Comparison of ENCODE assay signal across 1 cellular context in genomic region chr1:32817159-32817814, GRCh38.
TF ChIP-seq lines count a peak whose summit lies in the region.

Gene S100PBP, plus strand, starts transcription at chr1:32817653. Its CDS starts 8,447 bp downstream, at chr1:32826100.
Gene YARS1, minus strand, starts transcription at chr1:32817358. Its CDS starts 114 bp downstream, at chr1:32817244.

TF ChIP-seq in K562, 482 proteins besides CTCF, POLR2A, EP300 and RAD21 (continued from another document and continues in another):
- TF ChIP-seq CHD7 (IDR thresholded peaks at IDR 0.05; ENCODE audit: low read depth, low read length) (peak; percentile 64), SP1 (CRISPR knock-in tag; IDR thresholded peaks at IDR 0.05) (peak; percentile 99), SAFB2 (IDR thresholded peaks at IDR 0.05; ENCODE audit: borderline replicate concordance, low read depth, low read length, severe bottlenecking) (no peak), TARDBP (IDR thresholded peaks at IDR 0.05) (peak; percentile 78; the same call in 1 of the 2 replicates), ZNF511 (CRISPR knock-in tag; IDR thresholded peaks at IDR 0.05) (peak; percentile 95), CC2D1A (IDR thresholded peaks at IDR 0.05) (peak; percentile 24; the same call in 1 of the 2 replicates), SRSF3 (IDR thresholded peaks at IDR 0.05; ENCODE audit: insufficient read depth, low read length) (peak; percentile 88), ELK3 (CRISPR knock-in tag; IDR thresholded peaks at IDR 0.05) (no peak), WHSC1 (IDR thresholded peaks at IDR 0.05; ENCODE audit: low read length) (no peak), ERF (CRISPR knock-in tag; IDR thresholded peaks at IDR 0.05) (peak; percentile 82), RB1 (IDR thresholded peaks at IDR 0.05; ENCODE audit: low read depth) (peak; percentile 98), HDAC6 (IDR thresholded peaks at IDR 0.05; ENCODE audit: low read depth, low read length) (no peak), PURB (CRISPR knock-in tag; IDR thresholded peaks at IDR 0.05; ENCODE audit: low read depth) (no peak), HNRNPK (IDR thresholded peaks at IDR 0.05; ENCODE audit: low read depth, low read length, poor library complexity, severe bottlenecking) (peak; percentile 86), ZNF217 (CRISPR knock-in tag; IDR thresholded peaks at IDR 0.05) (no peak), ZC3H8 (IDR thresholded peaks at IDR 0.05) (no peak), DEAF1 (CRISPR knock-in tag; IDR thresholded peaks at IDR 0.05) (peak; percentile 77), TFAM (CRISPR knock-in tag; conservative IDR thresholded peaks at IDR 0.05) (no peak), HMGN3 (IDR thresholded peaks at IDR 0.05; ENCODE audit: borderline replicate concordance, extremely low read depth, insufficient read length, low read depth, low read length) (peak; percentile 99), NR2C1 (IDR thresholded peaks at IDR 0.05) (peak; percentile 74), NR2C1 (tag; IDR thresholded peaks at IDR 0.05) (peak; percentile 87), BCL6 (CRISPR knock-in tag; IDR thresholded peaks at IDR 0.05) (no peak), THAP12 (CRISPR knock-in tag; IDR thresholded peaks at IDR 0.05) (0 out of 2 replicates have a peak, but pooled peaks have one; percentile 55), ZNF696 (CRISPR knock-in tag; conservative IDR thresholded peaks at IDR 0.05) (no peak), HEY1 (CRISPR knock-in tag; IDR thresholded peaks at IDR 0.05; ENCODE audit: borderline replicate concordance) (no peak), TCF15 (CRISPR knock-in tag; IDR thresholded peaks at IDR 0.05) (no peak), TAF9B (IDR thresholded peaks at IDR 0.05; ENCODE audit: partially characterized antibody) (peak; percentile 98), FOXM1 (IDR thresholded peaks at IDR 0.05; ENCODE audit: low read depth) (peak; percentile 94), FOXM1 (CRISPR knock-in tag; IDR thresholded peaks at IDR 0.05; ENCODE audit: low read depth) (0 out of 2 replicates have a peak, but pooled peaks have one; percentile 98), GATA2 (CRISPR knock-in tag; IDR thresholded peaks at IDR 0.05) (no peak), CLOCK (CRISPR knock-in tag; IDR thresholded peaks at IDR 0.05; ENCODE audit: borderline replicate concordance) (peak; percentile 63; the same call in 1 of the 2 replicates), GMEB1 (CRISPR knock-in tag; IDR thresholded peaks at IDR 0.05) (peak; percentile 71), MLX (CRISPR knock-in tag; conservative IDR thresholded peaks at IDR 0.05) (peak; percentile 48 to 91; a peak in 3 of 4 replicates), SRSF7 (optimal IDR thresholded peaks at IDR 0.05; ENCODE audit: low read depth, low read length) (no peak), NR4A1 (CRISPR knock-in tag; IDR thresholded peaks at IDR 0.05) (no peak), NR4A1 (tag; IDR thresholded peaks at IDR 0.05) (peak; percentile 81)
